ENCODE assay signal across 22 cellular contexts in genomic region chr18:79972720-79973119, GRCh38. TPM values are rescaled to one million over a fixed set of nuclear protein-coding genes. Genes with fewer than 3 reads are reported as not detected.
A peak's percentile ranks its signal among the peaks of the same experiment; 100 is the strongest.
DNase-seq lines count a peak whose midpoint lies in the region; ATAC-seq, FAIRE-seq and TF ChIP-seq lines count a peak whose summit lies in the region.
"Had no signal": no experiment of that assay in that cellular context is flagged by ENCODE, and none has a peak within 500 bp of the region (broad histone marks: within the 10 kb centered on the region; RNA-seq: fewer than 3 reads in every experiment).

No MANE protein-coding gene starts in this region.

- POLR2A ChIA-PET in naive thymus-derived CD8-positive, alpha-beta T cell (lab: Charles Lee): no interaction called here

- no peak for ATAC-seq in naive thymus-derived CD8-positive, alpha-beta T cell
- ATAC-seq: A549, GM23338 had no signal

- no peaks in the 10 kb centered on the region for H3K9me3 ChIP-seq in kidney (ENCODE audit: control insufficient read depth in 1 of 2, low read length in 2 of 2)
- H3K9me3 ChIP-seq: A549, Caco-2 had no signal

- no peaks in the 10 kb centered on the region for H3K4me1 ChIP-seq in kidney (ENCODE audit: control insufficient read depth in 1 of 2, insufficient read depth in 1 of 2, low read depth in 1 of 2, low read length in 2 of 2)
- H3K4me1 ChIP-seq: A549, Caco-2 had no signal

- H3K4me1 Mint-ChIP-seq in naive thymus-derived CD8-positive, alpha-beta T cell: peaks cover 6 to 26% (median 17%) of the 10 kb centered on the region in 4 donors
- H3K4me1 Mint-ChIP-seq: GM23338 had no signal

- DNase-seq in NCI-H82 (lab: John Stamatoyannopoulos, UW): peak; percentile 58
- DNase-seq in NCI-H82 treated with DMSO at 0.1 percent for 48 hours (lab: John Stamatoyannopoulos, UW; ENCODE audit: unreplicated experiment): no peak
- no peak for DNase-seq in kidney
- no peak for DNase-seq in naive thymus-derived CD8-positive, alpha-beta T cell
- no peak for DNase-seq in EL
- no peak for DNase-seq in NCI-H774 (lab: John Stamatoyannopoulos, UW)
- DNase-seq in activated CD4-positive, alpha-beta T cell treated with anti-CD3 and anti-CD28 coated beads, Interleukin-2, amount 50 U/mL, for 1 hour: no peak
- DNase-seq: AML-193; Caco-2; CD4-positive, alpha-beta T cell; DMS153; DMS79; GF-D8; HCEC 1CT had no signal

- H3K9me3 Mint-ChIP-seq in naive thymus-derived CD8-positive, alpha-beta T cell: no peaks in the 10 kb centered on the region
- H3K9me3 Mint-ChIP-seq: CD4-positive, alpha-beta T cell; GM23338 had no signal

- H3K27ac ChIP-seq in VCaP: peak overlapping the region; percentile 64
- peak overlapping the region; percentile 22 to 68 for H3K27ac ChIP-seq in kidney (ENCODE audit: low read depth in 2 of 2, low read length in 2 of 2)
- H3K27ac ChIP-seq: 22Rv1, A549, C4-2B, HL-60 had no signal

- peaks cover 12 to 40% of the 10 kb centered on the region in 2 donors for H3K36me3 ChIP-seq in kidney (ENCODE audit: control insufficient read depth in 1 of 2, insufficient read depth in 2 of 2, low read length in 2 of 2)

- FAIRE-seq in kidney (lab: Jason Lieb, UNC): no peak
- FAIRE-seq: A549, H54 had no signal

- H3K27me3 Mint-ChIP-seq in naive thymus-derived CD8-positive, alpha-beta T cell: no peaks in the 10 kb centered on the region
- H3K27me3 Mint-ChIP-seq: CD4-positive, alpha-beta T cell had no signal

- TF ChIP-seq CTCF in VCaP (conservative IDR thresholded peaks at IDR 0.05): no peak
- no peak for TF ChIP-seq CTCF in kidney (IDR thresholded peaks at IDR 0.05; ENCODE audit: borderline replicate concordance, extremely low read depth, insufficient read depth)

- intact Hi-C loops in kidney (cut with DNase I): no loop called here

- H3K36me3 Mint-ChIP-seq in naive thymus-derived CD8-positive, alpha-beta T cell: peaks cover 0 to 75% (median 19%) of the 10 kb centered on the region in 3 donors

- H3K9ac ChIP-seq in kidney (ENCODE audit: low read length in 2 of 2): no peak overlapping the region

- H3K27ac Mint-ChIP-seq in naive thymus-derived CD8-positive, alpha-beta T cell: peak overlapping the region in 6 of 10 donors; percentile 7 to 62 (median 27)
- H3K27ac Mint-ChIP-seq: CD4-positive, alpha-beta T cell; GM23338 had no signal

- peak overlapping the region in 1 of 10 donors; percentile 8 for H3K4me3 Mint-ChIP-seq in naive thymus-derived CD8-positive, alpha-beta T cell
- H3K4me3 Mint-ChIP-seq: CD4-positive, alpha-beta T cell; GM23338 had no signal

- H3K4me3 ChIP-seq in kidney (ENCODE audit: low read length in 2 of 2): no peak overlapping the region
- H3K4me3 ChIP-seq: A549, GM23338 had no signal

RNA-seq across cellular contexts. Expression of gene HSBP1L1, which starts 8.3 kb away (rescaled TPM):
- total RNA-seq in kidney: 26.0 TPM
- polyA plus RNA-seq in kidney (ENCODE audit: insufficient read depth, low read depth, low replicate concordance): 43.6 TPM
- 10 to 100 TPM; 51.0 to 54.5 TPM for total RNA-seq in naive thymus-derived CD8-positive, alpha-beta T cell
- polyA plus RNA-seq in naive thymus-derived CD8-positive, alpha-beta T cell: 10 to 100 TPM; 11.2 to 24.5 (median 16.0) TPM
- total RNA-seq: HT1080 had no signal

RNA-seq across cellular contexts. Expression of gene TXNL4A, which starts 15.6 kb away (rescaled TPM):
- 76.7 TPM for total RNA-seq in kidney
- polyA plus RNA-seq in kidney (ENCODE audit: insufficient read depth, low read depth, low replicate concordance): 178 TPM
- total RNA-seq in naive thymus-derived CD8-positive, alpha-beta T cell: 10 to 100 TPM; 71.9 to 78.5 TPM
- polyA plus RNA-seq in naive thymus-derived CD8-positive, alpha-beta T cell: 100 to 1,000 TPM; 213 to 225 (median 217) TPM

RNA-seq across cellular contexts. Expression of gene SLC66A2, which starts 21.3 kb away (rescaled TPM):
- 45.5 TPM for total RNA-seq in kidney
- polyA plus RNA-seq in kidney (ENCODE audit: insufficient read depth, low read depth, low replicate concordance): 41.9 TPM
- 10 to 100 TPM; 31.8 to 38.7 TPM for total RNA-seq in naive thymus-derived CD8-positive, alpha-beta T cell
- polyA plus RNA-seq in naive thymus-derived CD8-positive, alpha-beta T cell: 10 to 100 TPM; 14.1 to 22.0 (median 19.4) TPM
